1 cellular context compared by ENCODE assay signal in the genomic region with DNA sequence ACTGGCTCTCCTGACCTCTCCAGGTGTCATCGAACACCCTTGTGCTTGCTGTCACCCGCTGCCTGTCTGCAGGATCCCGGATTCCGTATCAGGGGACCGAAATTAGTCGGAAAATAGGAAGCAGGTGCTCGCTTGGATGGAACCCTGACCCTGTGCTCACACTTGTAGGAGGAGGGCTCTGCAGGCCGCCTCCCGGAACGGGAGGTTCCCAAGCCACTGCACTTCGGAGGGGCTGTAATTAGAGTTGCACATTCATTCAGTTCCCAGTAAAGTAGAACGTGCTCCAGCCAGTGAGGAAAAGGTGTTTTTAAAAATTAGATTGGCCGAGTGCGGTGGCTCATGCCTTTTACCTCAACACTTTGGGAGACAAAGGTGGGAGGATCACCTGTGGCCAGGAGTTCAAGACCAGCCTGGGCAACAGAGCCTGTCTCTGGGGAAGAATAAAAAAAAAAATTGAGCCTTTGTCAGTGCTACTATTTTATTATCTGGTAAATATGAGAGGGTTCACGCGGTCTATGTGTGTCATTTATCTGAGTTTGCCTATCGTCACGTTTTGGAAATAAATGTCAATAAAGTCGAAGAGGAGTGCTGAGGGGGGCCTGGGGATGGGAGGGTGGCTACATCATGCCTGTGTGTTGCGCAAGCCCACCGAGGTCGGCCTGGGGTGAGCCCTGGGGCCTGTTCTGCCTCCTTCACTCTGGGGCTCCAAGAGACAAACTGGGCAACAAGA.
TF ChIP-seq lines count a peak whose summit lies in the region.

No MANE protein-coding gene starts in this region.

TF ChIP-seq in K562, 482 proteins besides CTCF, POLR2A, EP300 and RAD21 (continued from another document and continues in another):
- TF ChIP-seq IFI16 (CRISPR knock-in tag; IDR thresholded peaks at IDR 0.05) (no peak), SIN3B (IDR thresholded peaks at IDR 0.05; ENCODE audit: low read depth) (peak; percentile 84), RBM17 (IDR thresholded peaks at IDR 0.05; ENCODE audit: borderline replicate concordance, low read depth, low read length) (no peak), CC2D1A (IDR thresholded peaks at IDR 0.05) (no peak), ZNF197 (CRISPR knock-in tag; IDR thresholded peaks at IDR 0.05; ENCODE audit: low read depth) (no peak), HNRNPL (IDR thresholded peaks at IDR 0.05; ENCODE audit: low read depth, low read length) (no peak), ZNF589 (CRISPR knock-in tag; IDR thresholded peaks at IDR 0.05; ENCODE audit: low read depth) (0 out of 2 replicates have a peak, but pooled peaks have one; percentile 53), FOXA3 (CRISPR knock-in tag; conservative IDR thresholded peaks at IDR 0.05 in 1 of 2, IDR thresholded peaks at IDR 0.05 in 1 of 2) (no peak), TCF3 (CRISPR knock-in tag; IDR thresholded peaks at IDR 0.05) (peak; percentile 21), RCOR1 (IDR thresholded peaks at IDR 0.05; ENCODE audit: borderline replicate concordance in 1 of 2, low read depth in 2 of 2, low read length in 2 of 2) (peak in 1 of 2 experiments; percentile 81; a peak in 2 of 4 replicates), SLC30A9 (CRISPR knock-in tag; IDR thresholded peaks at IDR 0.05) (no peak), TRIM28 (IDR thresholded peaks at IDR 0.05) (no peak), ZEB2 (IDR thresholded peaks at IDR 0.05) (peak; percentile 97), ELF2 (CRISPR knock-in tag; IDR thresholded peaks at IDR 0.05) (peak; percentile 38; the same call in 1 of the 2 replicates), NFYB (IDR thresholded peaks at IDR 0.05; ENCODE audit: extremely low read depth, insufficient read length) (no peak), NR1H2 (CRISPR knock-in tag; IDR thresholded peaks at IDR 0.05) (no peak), NCOA2 (IDR thresholded peaks at IDR 0.05; ENCODE audit: partially characterized antibody in 2 of 2) (no peak), MEF2D (tag; conservative IDR thresholded peaks at IDR 0.05; ENCODE audit: low read depth) (no peak), ZNF24 (IDR thresholded peaks at IDR 0.05) (peak; percentile 43; the same call in 1 of the 2 replicates), LEF1 (IDR thresholded peaks at IDR 0.05) (peak; percentile 64; the same call in 1 of the 2 replicates), POU5F1 (IDR thresholded peaks at IDR 0.05; ENCODE audit: borderline replicate concordance, low read depth, low read length, partially characterized antibody) (no peak), ZNF239 (CRISPR knock-in tag; IDR thresholded peaks at IDR 0.05) (no peak), ZFP30 (CRISPR knock-in tag; IDR thresholded peaks at IDR 0.05; ENCODE audit: borderline replicate concordance) (no peak), SOX6 (IDR thresholded peaks at IDR 0.05) (peak; percentile 72; the same call in 1 of the 2 replicates), RBBP5 (IDR thresholded peaks at IDR 0.05; ENCODE audit: borderline replicate concordance, insufficient read depth, low read length, poor library complexity, severe bottlenecking) (peak; percentile 69), HMGN3 (IDR thresholded peaks at IDR 0.05; ENCODE audit: borderline replicate concordance, extremely low read depth, insufficient read length, low read depth, low read length) (no peak), RFX7 (CRISPR knock-in tag; IDR thresholded peaks at IDR 0.05) (no peak), SMARCB1 (IDR thresholded peaks at IDR 0.05; ENCODE audit: insufficient read length, low read depth) (no peak), MTA2 (IDR thresholded peaks at IDR 0.05; ENCODE audit: low read depth) (no peak), PTRF (tag; IDR thresholded peaks at IDR 0.05) (no peak)
- TF ChIP-seq, protein P1, sequence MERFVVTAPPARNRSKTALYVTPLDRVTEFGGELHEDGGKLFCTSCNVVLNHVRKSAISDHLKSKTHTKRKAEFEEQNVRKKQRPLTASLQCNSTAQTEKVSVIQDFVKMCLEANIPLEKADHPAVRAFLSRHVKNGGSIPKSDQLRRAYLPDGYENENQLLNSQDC (CRISPR knock-in tag; IDR thresholded peaks at IDR 0.05) = peak; percentile 25; the same call in 1 of the 2 replicates
- TF ChIP-seq, protein P2, sequence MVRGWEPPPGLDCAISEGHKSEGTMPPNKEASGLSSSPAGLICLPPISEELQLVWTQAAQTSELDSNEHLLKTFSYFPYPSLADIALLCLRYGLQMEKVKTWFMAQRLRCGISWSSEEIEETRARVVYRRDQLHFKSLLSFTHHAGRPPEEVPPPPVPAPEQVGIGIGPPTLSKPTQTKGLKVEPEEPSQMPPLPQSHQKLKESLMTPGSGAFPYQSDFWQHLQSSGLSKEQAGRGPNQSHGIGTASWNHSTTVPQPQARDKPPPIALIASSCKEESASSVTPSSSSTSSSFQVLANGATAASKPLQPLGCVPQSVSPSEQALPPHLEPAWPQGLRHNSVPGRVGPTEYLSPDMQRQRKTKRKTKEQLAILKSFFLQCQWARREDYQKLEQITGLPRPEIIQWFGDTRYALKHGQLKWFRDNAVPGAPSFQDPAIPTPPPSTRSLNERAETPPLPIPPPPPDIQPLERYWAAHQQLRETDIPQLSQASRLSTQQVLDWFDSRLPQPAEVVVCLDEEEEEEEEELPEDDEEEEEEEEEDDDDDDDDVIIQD (CRISPR knock-in tag; IDR thresholded peaks at IDR 0.05) = no peak
- TF ChIP-seq, protein P3, sequence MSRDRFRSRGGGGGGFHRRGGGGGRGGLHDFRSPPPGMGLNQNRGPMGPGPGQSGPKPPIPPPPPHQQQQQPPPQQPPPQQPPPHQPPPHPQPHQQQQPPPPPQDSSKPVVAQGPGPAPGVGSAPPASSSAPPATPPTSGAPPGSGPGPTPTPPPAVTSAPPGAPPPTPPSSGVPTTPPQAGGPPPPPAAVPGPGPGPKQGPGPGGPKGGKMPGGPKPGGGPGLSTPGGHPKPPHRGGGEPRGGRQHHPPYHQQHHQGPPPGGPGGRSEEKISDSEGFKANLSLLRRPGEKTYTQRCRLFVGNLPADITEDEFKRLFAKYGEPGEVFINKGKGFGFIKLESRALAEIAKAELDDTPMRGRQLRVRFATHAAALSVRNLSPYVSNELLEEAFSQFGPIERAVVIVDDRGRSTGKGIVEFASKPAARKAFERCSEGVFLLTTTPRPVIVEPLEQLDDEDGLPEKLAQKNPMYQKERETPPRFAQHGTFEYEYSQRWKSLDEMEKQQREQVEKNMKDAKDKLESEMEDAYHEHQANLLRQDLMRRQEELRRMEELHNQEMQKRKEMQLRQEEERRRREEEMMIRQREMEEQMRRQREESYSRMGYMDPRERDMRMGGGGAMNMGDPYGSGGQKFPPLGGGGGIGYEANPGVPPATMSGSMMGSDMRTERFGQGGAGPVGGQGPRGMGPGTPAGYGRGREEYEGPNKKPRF (IDR thresholded peaks at IDR 0.05; ENCODE audit: low read depth, low read length) = no peak
- TF ChIP-seq, protein P4, sequence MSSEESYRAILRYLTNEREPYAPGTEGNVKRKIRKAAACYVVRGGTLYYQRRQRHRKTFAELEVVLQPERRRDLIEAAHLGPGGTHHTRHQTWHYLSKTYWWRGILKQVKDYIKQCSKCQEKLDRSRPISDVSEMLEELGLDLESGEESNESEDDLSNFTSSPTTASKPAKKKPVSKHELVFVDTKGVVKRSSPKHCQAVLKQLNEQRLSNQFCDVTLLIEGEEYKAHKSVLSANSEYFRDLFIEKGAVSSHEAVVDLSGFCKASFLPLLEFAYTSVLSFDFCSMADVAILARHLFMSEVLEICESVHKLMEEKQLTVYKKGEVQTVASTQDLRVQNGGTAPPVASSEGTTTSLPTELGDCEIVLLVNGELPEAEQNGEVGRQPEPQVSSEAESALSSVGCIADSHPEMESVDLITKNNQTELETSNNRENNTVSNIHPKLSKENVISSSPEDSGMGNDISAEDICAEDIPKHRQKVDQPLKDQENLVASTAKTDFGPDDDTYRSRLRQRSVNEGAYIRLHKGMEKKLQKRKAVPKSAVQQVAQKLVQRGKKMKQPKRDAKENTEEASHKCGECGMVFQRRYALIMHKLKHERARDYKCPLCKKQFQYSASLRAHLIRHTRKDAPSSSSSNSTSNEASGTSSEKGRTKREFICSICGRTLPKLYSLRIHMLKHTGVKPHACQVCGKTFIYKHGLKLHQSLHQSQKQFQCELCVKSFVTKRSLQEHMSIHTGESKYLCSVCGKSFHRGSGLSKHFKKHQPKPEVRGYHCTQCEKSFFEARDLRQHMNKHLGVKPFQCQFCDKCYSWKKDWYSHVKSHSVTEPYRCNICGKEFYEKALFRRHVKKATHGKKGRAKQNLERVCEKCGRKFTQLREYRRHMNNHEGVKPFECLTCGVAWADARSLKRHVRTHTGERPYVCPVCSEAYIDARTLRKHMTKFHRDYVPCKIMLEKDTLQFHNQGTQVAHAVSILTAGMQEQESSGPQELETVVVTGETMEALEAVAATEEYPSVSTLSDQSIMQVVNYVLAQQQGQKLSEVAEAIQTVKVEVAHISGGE (CRISPR knock-in tag; IDR thresholded peaks at IDR 0.05) = peak; percentile 93 to 99 (median 98)
- TF ChIP-seq, protein P5, sequence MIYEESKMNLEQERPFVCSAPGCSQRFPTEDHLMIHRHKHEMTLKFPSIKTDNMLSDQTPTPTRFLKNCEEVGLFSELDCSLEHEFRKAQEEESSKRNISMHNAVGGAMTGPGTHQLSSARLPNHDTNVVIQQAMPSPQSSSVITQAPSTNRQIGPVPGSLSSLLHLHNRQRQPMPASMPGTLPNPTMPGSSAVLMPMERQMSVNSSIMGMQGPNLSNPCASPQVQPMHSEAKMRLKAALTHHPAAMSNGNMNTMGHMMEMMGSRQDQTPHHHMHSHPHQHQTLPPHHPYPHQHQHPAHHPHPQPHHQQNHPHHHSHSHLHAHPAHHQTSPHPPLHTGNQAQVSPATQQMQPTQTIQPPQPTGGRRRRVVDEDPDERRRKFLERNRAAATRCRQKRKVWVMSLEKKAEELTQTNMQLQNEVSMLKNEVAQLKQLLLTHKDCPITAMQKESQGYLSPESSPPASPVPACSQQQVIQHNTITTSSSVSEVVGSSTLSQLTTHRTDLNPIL (CRISPR knock-in tag; IDR thresholded peaks at IDR 0.05) = no peak
- TF ChIP-seq, protein P6, sequence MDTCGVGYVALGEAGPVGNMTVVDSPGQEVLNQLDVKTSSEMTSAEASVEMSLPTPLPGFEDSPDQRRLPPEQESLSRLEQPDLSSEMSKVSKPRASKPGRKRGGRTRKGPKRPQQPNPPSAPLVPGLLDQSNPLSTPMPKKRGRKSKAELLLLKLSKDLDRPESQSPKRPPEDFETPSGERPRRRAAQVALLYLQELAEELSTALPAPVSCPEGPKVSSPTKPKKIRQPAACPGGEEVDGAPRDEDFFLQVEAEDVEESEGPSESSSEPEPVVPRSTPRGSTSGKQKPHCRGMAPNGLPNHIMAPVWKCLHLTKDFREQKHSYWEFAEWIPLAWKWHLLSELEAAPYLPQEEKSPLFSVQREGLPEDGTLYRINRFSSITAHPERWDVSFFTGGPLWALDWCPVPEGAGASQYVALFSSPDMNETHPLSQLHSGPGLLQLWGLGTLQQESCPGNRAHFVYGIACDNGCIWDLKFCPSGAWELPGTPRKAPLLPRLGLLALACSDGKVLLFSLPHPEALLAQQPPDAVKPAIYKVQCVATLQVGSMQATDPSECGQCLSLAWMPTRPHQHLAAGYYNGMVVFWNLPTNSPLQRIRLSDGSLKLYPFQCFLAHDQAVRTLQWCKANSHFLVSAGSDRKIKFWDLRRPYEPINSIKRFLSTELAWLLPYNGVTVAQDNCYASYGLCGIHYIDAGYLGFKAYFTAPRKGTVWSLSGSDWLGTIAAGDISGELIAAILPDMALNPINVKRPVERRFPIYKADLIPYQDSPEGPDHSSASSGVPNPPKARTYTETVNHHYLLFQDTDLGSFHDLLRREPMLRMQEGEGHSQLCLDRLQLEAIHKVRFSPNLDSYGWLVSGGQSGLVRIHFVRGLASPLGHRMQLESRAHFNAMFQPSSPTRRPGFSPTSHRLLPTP (IDR thresholded peaks at IDR 0.05; ENCODE audit: borderline replicate concordance, extremely low read depth, insufficient read length) = no peak
- TF ChIP-seq, protein P7, sequence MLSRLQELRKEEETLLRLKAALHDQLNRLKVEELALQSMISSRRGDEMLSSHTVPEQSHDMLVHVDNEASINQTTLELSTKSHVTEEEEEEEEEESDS (CRISPR knock-in tag; IDR thresholded peaks at IDR 0.05) = no peak
- TF ChIP-seq, protein P8, sequence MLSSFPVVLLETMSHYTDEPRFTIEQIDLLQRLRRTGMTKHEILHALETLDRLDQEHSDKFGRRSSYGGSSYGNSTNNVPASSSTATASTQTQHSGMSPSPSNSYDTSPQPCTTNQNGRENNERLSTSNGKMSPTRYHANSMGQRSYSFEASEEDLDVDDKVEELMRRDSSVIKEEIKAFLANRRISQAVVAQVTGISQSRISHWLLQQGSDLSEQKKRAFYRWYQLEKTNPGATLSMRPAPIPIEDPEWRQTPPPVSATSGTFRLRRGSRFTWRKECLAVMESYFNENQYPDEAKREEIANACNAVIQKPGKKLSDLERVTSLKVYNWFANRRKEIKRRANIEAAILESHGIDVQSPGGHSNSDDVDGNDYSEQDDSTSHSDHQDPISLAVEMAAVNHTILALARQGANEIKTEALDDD (IDR thresholded peaks at IDR 0.05) = no peak
- TF ChIP-seq, protein P9, sequence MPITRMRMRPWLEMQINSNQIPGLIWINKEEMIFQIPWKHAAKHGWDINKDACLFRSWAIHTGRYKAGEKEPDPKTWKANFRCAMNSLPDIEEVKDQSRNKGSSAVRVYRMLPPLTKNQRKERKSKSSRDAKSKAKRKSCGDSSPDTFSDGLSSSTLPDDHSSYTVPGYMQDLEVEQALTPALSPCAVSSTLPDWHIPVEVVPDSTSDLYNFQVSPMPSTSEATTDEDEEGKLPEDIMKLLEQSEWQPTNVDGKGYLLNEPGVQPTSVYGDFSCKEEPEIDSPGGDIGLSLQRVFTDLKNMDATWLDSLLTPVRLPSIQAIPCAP (CRISPR knock-in tag; IDR thresholded peaks at IDR 0.05; ENCODE audit: borderline replicate concordance) = no peak
- TF ChIP-seq, protein P10, sequence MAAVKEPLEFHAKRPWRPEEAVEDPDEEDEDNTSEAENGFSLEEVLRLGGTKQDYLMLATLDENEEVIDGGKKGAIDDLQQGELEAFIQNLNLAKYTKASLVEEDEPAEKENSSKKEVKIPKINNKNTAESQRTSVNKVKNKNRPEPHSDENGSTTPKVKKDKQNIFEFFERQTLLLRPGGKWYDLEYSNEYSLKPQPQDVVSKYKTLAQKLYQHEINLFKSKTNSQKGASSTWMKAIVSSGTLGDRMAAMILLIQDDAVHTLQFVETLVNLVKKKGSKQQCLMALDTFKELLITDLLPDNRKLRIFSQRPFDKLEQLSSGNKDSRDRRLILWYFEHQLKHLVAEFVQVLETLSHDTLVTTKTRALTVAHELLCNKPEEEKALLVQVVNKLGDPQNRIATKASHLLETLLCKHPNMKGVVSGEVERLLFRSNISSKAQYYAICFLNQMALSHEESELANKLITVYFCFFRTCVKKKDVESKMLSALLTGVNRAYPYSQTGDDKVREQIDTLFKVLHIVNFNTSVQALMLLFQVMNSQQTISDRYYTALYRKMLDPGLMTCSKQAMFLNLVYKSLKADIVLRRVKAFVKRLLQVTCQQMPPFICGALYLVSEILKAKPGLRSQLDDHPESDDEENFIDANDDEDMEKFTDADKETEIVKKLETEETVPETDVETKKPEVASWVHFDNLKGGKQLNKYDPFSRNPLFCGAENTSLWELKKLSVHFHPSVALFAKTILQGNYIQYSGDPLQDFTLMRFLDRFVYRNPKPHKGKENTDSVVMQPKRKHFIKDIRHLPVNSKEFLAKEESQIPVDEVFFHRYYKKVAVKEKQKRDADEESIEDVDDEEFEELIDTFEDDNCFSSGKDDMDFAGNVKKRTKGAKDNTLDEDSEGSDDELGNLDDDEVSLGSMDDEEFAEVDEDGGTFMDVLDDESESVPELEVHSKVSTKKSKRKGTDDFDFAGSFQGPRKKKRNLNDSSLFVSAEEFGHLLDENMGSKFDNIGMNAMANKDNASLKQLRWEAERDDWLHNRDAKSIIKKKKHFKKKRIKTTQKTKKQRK (IDR thresholded peaks at IDR 0.05; ENCODE audit: borderline replicate concordance, low read depth, low read length) = no peak
